8 cellular contexts compared by ENCODE assay signal in genomic region chr11:130313383-130314183, GRCh38. TPM values are rescaled to one million over a fixed set of nuclear protein-coding genes. Genes with fewer than 3 reads are reported as not detected.
DNase-seq lines count a peak whose midpoint lies in the region; ATAC-seq and TF ChIP-seq lines count a peak whose summit lies in the region.

No MANE protein-coding gene starts in this region.

- POLR2A ChIA-PET in HEK293 (lab: Yijun Ruan, JAX), result no interaction called here

- peak overlapping the region; percentile 66 to 96 (median 85) for H3K4me2 ChIP-seq in BLaER1 treated with 17β-estradiol and CSF1 and Interleukin-3, amounts not matched to agents 10 nM and 100 nM

- peaks cover 0 to 7% (median 5%) of the 10 kb centered on the region in 11 experiments; a peak in 9 of 22 replicates for H3K9me3 ChIP-seq in BLaER1 treated with 17β-estradiol and CSF1 and Interleukin-3, amounts not matched to agents 10 nM and 100 nM (replicated peaks in 1 of 11)
- H3K9me3 ChIP-seq in HEK293 (ENCODE audit: control insufficient read depth, insufficient read depth, low read depth, low read length), result no peaks in the 10 kb centered on the region

- H3K4me1 ChIP-seq in BLaER1 treated with 17β-estradiol and CSF1 and Interleukin-3, amounts not matched to agents 10 nM and 100 nM, result peaks cover 26 to 46% (median 38%) of the 10 kb centered on the region in 10 experiments
- no peaks in the 10 kb centered on the region for H3K4me1 ChIP-seq in HEK293 (ENCODE audit: control insufficient read depth, insufficient read depth, low read length)

- no peak for TF ChIP-seq CTCF in HEK293 (tag by site-specific recombination; IDR thresholded peaks at IDR 0.05)

- peaks cover 0 to 21% (median 11%) of the 10 kb centered on the region in 11 experiments; a peak in 18 of 22 replicates for H3K36me3 ChIP-seq in BLaER1 treated with 17β-estradiol and CSF1 and Interleukin-3, amounts not matched to agents 10 nM and 100 nM
- H3K36me3 ChIP-seq in HEK293 (ENCODE audit: control insufficient read depth in 2 of 2, insufficient read depth in 1 of 2, low read length in 2 of 2), result peaks cover 0 to 9% of the 10 kb centered on the region in 2 experiments; a peak in 1 of 3 replicates

- H3K4me3 ChIP-seq in BLaER1 treated with 17β-estradiol and CSF1 and Interleukin-3, amounts not matched to agents 10 nM and 100 nM, result peak overlapping the region; percentile 83 to 97 (median 90)
- peak overlapping the region; percentile 74 for H3K4me3 ChIP-seq in HEK293 (ENCODE audit: low read depth, low read length)

- no peak for DNase-seq in activated naive CD8-positive, alpha-beta T cell treated with anti-CD3 and anti-CD28 coated beads for 36 hours
- DNase-seq in immature natural killer cell (peak in 1 of 3 donors; percentile 5), NCI-H1930 (lab: John Stamatoyannopoulos, UW) (no peak)
- DNase-seq in stimulated activated naive CD8-positive, alpha-beta T cell treated with anti-CD3 and anti-CD28 coated beads, Interleukin-15, amount 100 ng/mL, for 72 hours, result no peak

- no peaks in the 10 kb centered on the region for H3K27me3 ChIP-seq in BLaER1 treated with 17β-estradiol and CSF1 and Interleukin-3, amounts not matched to agents 10 nM and 100 nM

- peaks cover 36% of the 10 kb centered on the region for H3K4me1 Mint-ChIP-seq in activated naive CD8-positive, alpha-beta T cell treated with anti-CD3 and anti-CD28 coated beads for 36 hours
- peaks cover 49 to 75% of the 10 kb centered on the region in 2 donors for H3K4me1 Mint-ChIP-seq in immature natural killer cell
- peaks cover 50% of the 10 kb centered on the region for H3K4me1 Mint-ChIP-seq in stimulated activated naive CD8-positive, alpha-beta T cell treated with anti-CD3 and anti-CD28 coated beads, Interleukin-15, amount 100 ng/mL, for 72 hours

- peak overlapping the region; percentile 91 to 96 (median 94) for H3K27ac ChIP-seq in BLaER1 treated with 17β-estradiol and CSF1 and Interleukin-3, amounts not matched to agents 10 nM and 100 nM
- peak overlapping the region; percentile 90 for H3K27ac ChIP-seq in HEK293 (ENCODE audit: extremely low read depth, low read depth, low read length)

- H3K4me3 Mint-ChIP-seq in activated naive CD8-positive, alpha-beta T cell treated with anti-CD3 and anti-CD28 coated beads for 36 hours, result peak overlapping the region; percentile 97
- H3K4me3 Mint-ChIP-seq in immature natural killer cell, result peak overlapping the region; percentile 88 to 100 (median 93)
- H3K4me3 Mint-ChIP-seq in stimulated activated naive CD8-positive, alpha-beta T cell treated with anti-CD3 and anti-CD28 coated beads, Interleukin-15, amount 100 ng/mL, for 72 hours, result peak overlapping the region; percentile 93 to 96

- peaks cover 4 to 50% (median 44%) of the 10 kb centered on the region in 11 experiments; a peak in 19 of 22 replicates for H4K20me1 ChIP-seq in BLaER1 treated with 17β-estradiol and CSF1 and Interleukin-3, amounts not matched to agents 10 nM and 100 nM

- peak overlapping the region; percentile 91 to 95 (median 93) for H3K9ac ChIP-seq in BLaER1 treated with 17β-estradiol and CSF1 and Interleukin-3, amounts not matched to agents 10 nM and 100 nM

- no peaks in the 10 kb centered on the region for H3K27me3 Mint-ChIP-seq in activated naive CD8-positive, alpha-beta T cell treated with anti-CD3 and anti-CD28 coated beads for 36 hours
- H3K27me3 Mint-ChIP-seq in immature natural killer cell (ENCODE audit: low read depth in 3 of 3), result peaks cover 7 to 15% (median 13%) of the 10 kb centered on the region in 3 donors
- no peaks in the 10 kb centered on the region for H3K27me3 Mint-ChIP-seq in stimulated activated naive CD8-positive, alpha-beta T cell treated with anti-CD3 and anti-CD28 coated beads, Interleukin-15, amount 100 ng/mL, for 72 hours

- H3K36me3 Mint-ChIP-seq in activated naive CD8-positive, alpha-beta T cell treated with anti-CD3 and anti-CD28 coated beads for 36 hours, result peaks cover 9% of the 10 kb centered on the region
- H3K36me3 Mint-ChIP-seq in immature natural killer cell, result peaks cover 0 to 6% (median 0%) of the 10 kb centered on the region in 3 donors

- CTCF ChIA-PET in HEK293 (lab: Yijun Ruan, JAX), result no interaction called here

- ATAC-seq in stimulated activated naive CD8-positive, alpha-beta T cell treated with anti-CD3 and anti-CD28 coated beads, Interleukin-15, amount 100 ng/mL, for 72 hours, result no peak
- no peak for ATAC-seq in HG03097 (IDR thresholded peaks at IDR 0.05; ENCODE audit: low FRiP score, unreplicated experiment)
- ATAC-seq in HG03469 (IDR thresholded peaks at IDR 0.05; ENCODE audit: unreplicated experiment), result no peak

- H3K27ac Mint-ChIP-seq in activated naive CD8-positive, alpha-beta T cell treated with anti-CD3 and anti-CD28 coated beads for 36 hours, result peak overlapping the region; percentile 96
- peak overlapping the region; percentile 78 to 98 (median 91) for H3K27ac Mint-ChIP-seq in immature natural killer cell
- peak overlapping the region; percentile 96 to 98 for H3K27ac Mint-ChIP-seq in stimulated activated naive CD8-positive, alpha-beta T cell treated with anti-CD3 and anti-CD28 coated beads, Interleukin-15, amount 100 ng/mL, for 72 hours

- no peaks in the 10 kb centered on the region for H3K9me3 Mint-ChIP-seq in activated naive CD8-positive, alpha-beta T cell treated with anti-CD3 and anti-CD28 coated beads for 36 hours
- no peaks in the 10 kb centered on the region for H3K9me3 Mint-ChIP-seq in immature natural killer cell
- H3K9me3 Mint-ChIP-seq in stimulated activated naive CD8-positive, alpha-beta T cell treated with anti-CD3 and anti-CD28 coated beads, Interleukin-15, amount 100 ng/mL, for 72 hours, result no peaks in the 10 kb centered on the region

TF ChIP-seq in HEK293, 187 proteins besides CTCF, POLR2A, EP300 and RAD21:
- TF ChIP-seq ZNF366 (tag by site-specific recombination; conservative IDR thresholded peaks at IDR 0.05) (0 out of 2 replicates have a peak, but pooled peaks have one; percentile 16), ZNF398 (tag by site-specific recombination; IDR thresholded peaks at IDR 0.05) (no peak), ZNF335 (tag by site-specific recombination; conservative IDR thresholded peaks at IDR 0.05) (peak; percentile 69), ZSCAN4 (tag by site-specific recombination; IDR thresholded peaks at IDR 0.05) (peak; percentile 73)

RNA-seq across cellular contexts. Expression of gene ZBTB44, which starts 1.1 kb away (rescaled TPM):
- 10 to 100 TPM; 43.2 to 44.6 TPM for total RNA-seq in activated naive CD8-positive, alpha-beta T cell treated with anti-CD3 and anti-CD28 coated beads for 36 hours
- polyA plus RNA-seq in immature natural killer cell, result 10 to 100 TPM; 10.4 to 14.0 (median 10.7) TPM
